Comparison of ENCODE assay signal across 15 cellular contexts in genomic region chr3:72171946-72172345, GRCh38.
DNase-seq lines count a peak whose midpoint lies in the region; ATAC-seq and TF ChIP-seq lines count a peak whose summit lies in the region.
"Had no signal": no experiment of that assay in that cellular context is flagged by ENCODE, and none has a peak within 500 bp of the region (broad histone marks: within the 10 kb centered on the region; RNA-seq: fewer than 3 reads in every experiment).

No MANE protein-coding gene starts in this region.

- peak overlapping the region in 1 of 3 donors; percentile 17 for H3K9ac ChIP-seq in skeletal muscle tissue (ENCODE audit: low read depth in 1 of 3, low read length in 3 of 3)

- H3K4me3 Mint-ChIP-seq in T-helper 17 cell = no peak overlapping the region
- H3K4me3 Mint-ChIP-seq: B cell, nephron progenitor cell had no signal

- H3K4me3 ChIP-seq in coronary artery = peak overlapping the region; percentile 40
- H3K4me3 ChIP-seq in skeletal muscle tissue (ENCODE audit: low read length in 3 of 3) = peak overlapping the region in 1 of 3 donors; percentile 36
- no peak overlapping the region for H3K4me3 ChIP-seq in effector memory CD4-positive, alpha-beta T cell (ENCODE audit: insufficient read depth, low read depth, low read length, poor library complexity, severe bottlenecking)
- H3K4me3 ChIP-seq: MG63, SK-N-MC had no signal

- peaks cover 30 to 38% (median 32%) of the 10 kb centered on the region in 3 donors for H3K4me1 ChIP-seq in skeletal muscle tissue (ENCODE audit: control insufficient read depth in 3 of 3, insufficient read depth in 3 of 3, low read length in 3 of 3)
- no peaks in the 10 kb centered on the region for H3K4me1 ChIP-seq in effector memory CD4-positive, alpha-beta T cell (ENCODE audit: control insufficient read depth, insufficient read depth, low read length, poor library complexity, severe bottlenecking)

- ATAC-seq in left lobe of liver = peak; percentile 94
- no peak for ATAC-seq in HG03196 (IDR thresholded peaks at IDR 0.05; ENCODE audit: unreplicated experiment)
- no peak for ATAC-seq in T-helper 17 cell
- ATAC-seq: HCT116 had no signal

- no peaks in the 10 kb centered on the region for H3K27me3 ChIP-seq in skeletal muscle tissue (ENCODE audit: control insufficient read depth in 3 of 3, insufficient read depth in 3 of 3, low read length in 3 of 3)
- peaks cover 5% of the 10 kb centered on the region for H3K27me3 ChIP-seq in effector memory CD4-positive, alpha-beta T cell (replicated peaks; ENCODE audit: control insufficient read depth, insufficient read depth, low read length, poor library complexity, severe bottlenecking)
- H3K27me3 ChIP-seq: MG63 had no signal

- peak overlapping the region; percentile 69 to 90 for H3K27ac ChIP-seq in coronary artery
- peak overlapping the region; percentile 52 for H3K27ac ChIP-seq in skeletal muscle tissue (ENCODE audit: low read depth, low read length)
- no peak overlapping the region for H3K27ac ChIP-seq in effector memory CD4-positive, alpha-beta T cell (ENCODE audit: insufficient read depth, low read length, poor library complexity, severe bottlenecking)
- H3K27ac ChIP-seq: SK-N-MC had no signal

- H3K9me3 ChIP-seq in skeletal muscle tissue (ENCODE audit: control insufficient read depth in 3 of 3, low read length in 3 of 3) (no peaks in the 10 kb centered on the region), T-helper 17 cell (ENCODE audit: control insufficient read depth, low read length, poor library complexity, severe bottlenecking) (no peaks in the 10 kb centered on the region)
- H3K9me3 ChIP-seq in effector memory CD4-positive, alpha-beta T cell (ENCODE audit: control insufficient read depth, low read length) = no peaks in the 10 kb centered on the region
- H3K9me3 ChIP-seq: MG63 had no signal

- H3K4me1 Mint-ChIP-seq in T-helper 17 cell = peaks cover 2% of the 10 kb centered on the region

- H3K27me3 Mint-ChIP-seq in T-helper 17 cell = peaks cover 39% of the 10 kb centered on the region

- TF ChIP-seq CTCF in coronary artery (IDR thresholded peaks at IDR 0.05) = no peak

- H3K27ac Mint-ChIP-seq in T-helper 17 cell = no peak overlapping the region
- H3K27ac Mint-ChIP-seq: activated naive CD4-positive, alpha-beta T cell treated with anti-CD3 and anti-CD28 coated beads, Interleukin-2, amount 50 U/mL, for 72 hours; nephron progenitor cell had no signal

- H3K36me3 Mint-ChIP-seq in T-helper 17 cell (ENCODE audit: low read depth) = no peaks in the 10 kb centered on the region

- H3K36me3 ChIP-seq in skeletal muscle tissue (ENCODE audit: control insufficient read depth in 3 of 3, insufficient read depth in 3 of 3, low read length in 3 of 3) = no peaks in the 10 kb centered on the region
- no peaks in the 10 kb centered on the region for H3K36me3 ChIP-seq in effector memory CD4-positive, alpha-beta T cell (ENCODE audit: control insufficient read depth, insufficient read depth, low read length)
- H3K36me3 ChIP-seq: MG63 had no signal

- DNase-seq in GM03348 (ENCODE audit: low spot score) (peak; percentile 16), coronary artery (ENCODE audit: low spot score) (no peak), left lobe of liver (ENCODE audit: low spot score) (peak; percentile 81), NCI-H524 treated with DMSO at 0.1 percent for 48 hours (lab: John Stamatoyannopoulos, UW) (no peak), T-helper 17 cell (no peak)
- DNase-seq in effector memory CD4-positive, alpha-beta T cell = no peak
- DNase-seq: DND-41, nephron progenitor cell had no signal

Comparison
In these comparisons a context has a peak if more than half of its experiments do, and no peak if none do; other contexts are left out.
1. DNase-seq: peak in GM03348 (single experiment) and left lobe of liver (single experiment); none in coronary artery (single experiment), effector memory CD4-positive, alpha-beta T cell (0 of 3), NCI-H524 treated with DMSO at 0.1 percent for 48 hours (single experiment) and T-helper 17 cell (0 of 3).